ENCODE assay signal across 14 cellular contexts in genomic region chr5:131274341-131275063, GRCh38. TPM values are rescaled to one million over a fixed set of nuclear protein-coding genes. Genes with fewer than 3 reads are reported as not detected.
DNase-seq lines count a peak whose midpoint lies in the region; ATAC-seq and TF ChIP-seq lines count a peak whose summit lies in the region.
"Had no signal": no experiment of that assay in that cellular context is flagged by ENCODE, and none has a peak within 500 bp of the region (broad histone marks: within the 10 kb centered on the region; RNA-seq: fewer than 3 reads in every experiment).

No MANE protein-coding gene starts in this region.

- H3K27ac ChIP-seq in KMS-11 (peak overlapping the region; percentile 66), SK-N-SH (ENCODE audit: low read depth in 2 of 2, low read length in 1 of 2) (no peak overlapping the region)

- no peaks in the 10 kb centered on the region for H3K27me3 Mint-ChIP-seq in activated naive CD4-positive, alpha-beta T cell treated with anti-CD3 and anti-CD28 coated beads for 36 hours (ENCODE audit: low read depth)
- no peaks in the 10 kb centered on the region for H3K27me3 Mint-ChIP-seq in activated naive CD8-positive, alpha-beta T cell treated with anti-CD3 and anti-CD28 coated beads, Interleukin-2, amount 10 ng/mL, durations not matched to agents 7 days and 5 days
- no peaks in the 10 kb centered on the region for H3K27me3 Mint-ChIP-seq in stimulated activated naive CD8-positive, alpha-beta T cell treated with anti-CD3 and anti-CD28 coated beads, Interleukin-15, Interleukin-2, amounts not matched to agents 100 ng/mL and 50 ng/mL, for 24 hours

- WGBS in SK-N-SH (ENCODE audit: low lambda C conversion rate): 82% methylated on average over 6 of the region's 6 CpGs

- POLR2A ChIA-PET in activated naive CD8-positive, alpha-beta T cell treated with anti-CD3 and anti-CD28 coated beads, Interleukin-2, amount 10 ng/mL, durations not matched to agents 7 days and 5 days (lab: Charles Lee): interaction anchor here (0.6 to 7.1 kb wide), 8 partner anchors 9 to 628 kb away, joined by 3 to 116 read pairs (median 4); partner anchors contain the start of genes CDC42SE2 and HINT1
- POLR2A ChIA-PET in SK-N-SH (lab: Yijun Ruan, JAX): no interaction called here

- H3F3A ChIP-seq in SK-N-SH (replicated peaks; ENCODE audit: insufficient read depth): peaks cover 29% of the 10 kb centered on the region

- H3K4me1 ChIP-seq in KMS-11 (ENCODE audit: low read depth, poor library complexity, severe bottlenecking) (peaks cover 94% of the 10 kb centered on the region), SK-N-SH (ENCODE audit: control insufficient read depth in 1 of 2, insufficient read depth in 2 of 2, low read depth in 1 of 2, low read length in 1 of 2) (peaks cover 0 to 17% of the 10 kb centered on the region in 2 experiments; a peak in 1 of 4 replicates)

- peak overlapping the region; percentile 96 for H3K27ac Mint-ChIP-seq in activated naive CD4-positive, alpha-beta T cell treated with anti-CD3 and anti-CD28 coated beads for 36 hours
- peak overlapping the region; percentile 86 for H3K27ac Mint-ChIP-seq in activated naive CD8-positive, alpha-beta T cell treated with anti-CD3 and anti-CD28 coated beads, Interleukin-2, amount 10 ng/mL, durations not matched to agents 7 days and 5 days
- H3K27ac Mint-ChIP-seq in stimulated activated naive CD8-positive, alpha-beta T cell treated with anti-CD3 and anti-CD28 coated beads, Interleukin-15, Interleukin-2, amounts not matched to agents 100 ng/mL and 50 ng/mL, for 24 hours: peak overlapping the region; percentile 92

- TF ChIP-seq CTCF in KMS-11 (conservative IDR thresholded peaks at IDR 0.05; ENCODE audit: low read depth, low read length) (no peak), SK-N-SH (IDR thresholded peaks at IDR 0.05) (no peak)

- H3K4me1 Mint-ChIP-seq in activated naive CD4-positive, alpha-beta T cell treated with anti-CD3 and anti-CD28 coated beads for 36 hours (ENCODE audit: low read depth): peaks cover 85% of the 10 kb centered on the region
- H3K4me1 Mint-ChIP-seq in activated naive CD8-positive, alpha-beta T cell treated with anti-CD3 and anti-CD28 coated beads, Interleukin-2, amount 10 ng/mL, durations not matched to agents 7 days and 5 days: peaks cover 66% of the 10 kb centered on the region
- peaks cover 94% of the 10 kb centered on the region for H3K4me1 Mint-ChIP-seq in stimulated activated naive CD8-positive, alpha-beta T cell treated with anti-CD3 and anti-CD28 coated beads, Interleukin-15, Interleukin-2, amounts not matched to agents 100 ng/mL and 50 ng/mL, for 24 hours (ENCODE audit: low read depth)

- intact Hi-C loops in activated naive CD4-positive, alpha-beta T cell treated with anti-CD3 and anti-CD28 coated beads for 36 hours (cut with micrococcal nuclease): loop anchor here (5.0 kb wide), 2 partner anchors 263 to 523 kb away; partner anchors contain the start of gene FNIP1

- H3K36me3 ChIP-seq in KMS-11 (ENCODE audit: insufficient read depth) (no peaks in the 10 kb centered on the region; the same call in 1 of the 2 replicates), SK-N-SH (replicated peaks in 1 of 2; ENCODE audit: control insufficient read depth in 1 of 2, insufficient read depth in 2 of 2, low read length in 1 of 2) (no peaks in the 10 kb centered on the region)

- H3K4me2 ChIP-seq in KMS-11 (peak overlapping the region; percentile 58), SK-N-SH (no peak overlapping the region)
- H3K4me2 ChIP-seq: smooth muscle cell had no signal

- no peak for TF ChIP-seq EP300 in SK-N-SH (IDR thresholded peaks at IDR 0.05; ENCODE audit: borderline replicate concordance in 1 of 2, low read depth in 1 of 2, low read length in 1 of 2)

- no peak for DNase-seq in activated naive CD4-positive, alpha-beta T cell treated with anti-CD3 and anti-CD28 coated beads for 36 hours
- no peak for DNase-seq in activated naive CD4-positive, alpha-beta T cell treated with Interleukin-2 at 50 U/mL for 16 hours
- no peak for DNase-seq in activated naive CD8-positive, alpha-beta T cell treated with anti-CD3 and anti-CD28 coated beads, Interleukin-2, amount 10 ng/mL, durations not matched to agents 7 days and 5 days
- DNase-seq in iPS-NIHi11 (ENCODE audit: low spot score) (no peak), SK-N-SH (no peak)
- DNase-seq in central memory CD4-positive, alpha-beta T cell: no peak
- DNase-seq: activated CD4-positive, alpha-beta T cell treated with anti-CD3 and anti-CD28 coated beads, Interleukin-2, amount 50 U/mL, for 48 hours; DMS79 treated with DMSO at 0.1 percent for 48 hours; effector CD8-positive, alpha-beta T cell; left cardiac atrium; NCI-H1694 treated with DMSO at 0.1 percent for 48 hours had no signal

- H4K20me1 ChIP-seq in KMS-11 (ENCODE audit: insufficient read depth): no peaks in the 10 kb centered on the region; the same call in 1 of the 2 replicates
- H4K20me1 ChIP-seq in SK-N-SH (ENCODE audit: insufficient read depth): peaks cover 27% of the 10 kb centered on the region

- H3K9ac ChIP-seq in KMS-11 (peak overlapping the region; percentile 11; the same call in 1 of the 2 replicates), SK-N-SH (no peak overlapping the region)

- peak overlapping the region; percentile 72 for H3K4me3 Mint-ChIP-seq in activated naive CD4-positive, alpha-beta T cell treated with anti-CD3 and anti-CD28 coated beads for 36 hours
- H3K4me3 Mint-ChIP-seq in activated naive CD8-positive, alpha-beta T cell treated with anti-CD3 and anti-CD28 coated beads, Interleukin-2, amount 10 ng/mL, durations not matched to agents 7 days and 5 days: peak overlapping the region; percentile 79
- peak overlapping the region; percentile 73 for H3K4me3 Mint-ChIP-seq in stimulated activated naive CD8-positive, alpha-beta T cell treated with anti-CD3 and anti-CD28 coated beads, Interleukin-15, Interleukin-2, amounts not matched to agents 100 ng/mL and 50 ng/mL, for 24 hours

- H2AFZ ChIP-seq in KMS-11 (ENCODE audit: low read depth) (no peak overlapping the region), SK-N-SH (ENCODE audit: low read depth) (no peak overlapping the region)

- CTCF ChIA-PET in activated naive CD4-positive, alpha-beta T cell treated with anti-CD3 and anti-CD28 coated beads for 36 hours (lab: Charles Lee): interaction anchor here (4.3 kb wide), 1 partner anchor 10 kb away, joined by 17 read pairs; the partner anchor contains the start of gene CDC42SE2
- CTCF ChIA-PET in SK-N-SH (lab: Yijun Ruan, JAX): interaction anchor here (2.1 kb wide), 1 partner anchor 108 kb away, joined by 6 read pairs; no protein-coding TSS in a partner anchor

- no peaks in the 10 kb centered on the region for H3K9me3 Mint-ChIP-seq in activated naive CD4-positive, alpha-beta T cell treated with anti-CD3 and anti-CD28 coated beads for 36 hours
- no peaks in the 10 kb centered on the region for H3K9me3 Mint-ChIP-seq in activated naive CD8-positive, alpha-beta T cell treated with anti-CD3 and anti-CD28 coated beads, Interleukin-2, amount 10 ng/mL, durations not matched to agents 7 days and 5 days
- no peaks in the 10 kb centered on the region for H3K9me3 Mint-ChIP-seq in stimulated activated naive CD8-positive, alpha-beta T cell treated with anti-CD3 and anti-CD28 coated beads, Interleukin-15, Interleukin-2, amounts not matched to agents 100 ng/mL and 50 ng/mL, for 24 hours

- TF ChIP-seq RAD21 in SK-N-SH (IDR thresholded peaks at IDR 0.05; ENCODE audit: low read length): no peak

- peaks cover 25% of the 10 kb centered on the region for H3K36me3 Mint-ChIP-seq in activated naive CD4-positive, alpha-beta T cell treated with anti-CD3 and anti-CD28 coated beads for 36 hours (ENCODE audit: low read depth)
- H3K36me3 Mint-ChIP-seq in activated naive CD8-positive, alpha-beta T cell treated with anti-CD3 and anti-CD28 coated beads, Interleukin-2, amount 10 ng/mL, durations not matched to agents 7 days and 5 days: peaks cover 26% of the 10 kb centered on the region
- H3K36me3 Mint-ChIP-seq in stimulated activated naive CD8-positive, alpha-beta T cell treated with anti-CD3 and anti-CD28 coated beads, Interleukin-15, Interleukin-2, amounts not matched to agents 100 ng/mL and 50 ng/mL, for 24 hours (ENCODE audit: low read depth): peaks cover 16% of the 10 kb centered on the region

- ATAC-seq in activated naive CD8-positive, alpha-beta T cell treated with anti-CD3 and anti-CD28 coated beads, Interleukin-2, amount 10 ng/mL, durations not matched to agents 7 days and 5 days (ENCODE audit: low read depth): peak; percentile 15
- ATAC-seq: left cardiac atrium had no signal

- no peaks in the 10 kb centered on the region for H3K9me3 ChIP-seq in SK-N-SH

- no peaks in the 10 kb centered on the region for H3K9me2 ChIP-seq in SK-N-SH

- H3K79me2 ChIP-seq in KMS-11 (ENCODE audit: insufficient read depth, low read depth) (peaks cover 89% of the 10 kb centered on the region), SK-N-SH (ENCODE audit: insufficient read depth) (peaks cover 92% of the 10 kb centered on the region)

- no peaks in the 10 kb centered on the region for H3K27me3 ChIP-seq in KMS-11 (ENCODE audit: insufficient read depth, low read depth)
- no peaks in the 10 kb centered on the region for H3K27me3 ChIP-seq in SK-N-SH (ENCODE audit: insufficient read depth)

- no peak overlapping the region for H3K4me3 ChIP-seq in KMS-11 (IDR thresholded peaks at IDR 0.05; ENCODE audit: insufficient read depth, low read depth, low read length)
- H3K4me3 ChIP-seq in SK-N-SH (ENCODE audit: low read depth in 2 of 2, low read length in 1 of 2): no peak overlapping the region
- H3K4me3 ChIP-seq: smooth muscle cell had no signal

TF ChIP-seq in SK-N-SH, 30 proteins besides CTCF, POLR2A, EP300 and RAD21 (continues in another document):
- no peak for TF ChIP-seq USF1 (IDR thresholded peaks at IDR 0.05; ENCODE audit: borderline replicate concordance, low read depth)

RNA-seq across cellular contexts. Expression of gene CDC42SE2, which starts 10.6 kb away (rescaled TPM):
- total RNA-seq in activated naive CD4-positive, alpha-beta T cell treated with anti-CD3 and anti-CD28 coated beads for 36 hours: 100 to 1,000 TPM; 106 to 108 TPM
- total RNA-seq in activated naive CD8-positive, alpha-beta T cell treated with anti-CD3 and anti-CD28 coated beads, Interleukin-2, amount 10 ng/mL, durations not matched to agents 7 days and 5 days: 100 to 1,000 TPM; 193 to 199 TPM
- 8.6 and 11.4 TPM in 2 replicates for polyA plus RNA-seq in SK-N-SH (2012; rRNA removed)
- 14.0 and 17.3 TPM in 2 replicates for polyA plus RNA-seq in SK-N-SH (2012; cell fraction: cytosol; rRNA removed)
- 2.8 and 6.8 TPM in 2 replicates for polyA plus RNA-seq in SK-N-SH (2012; cell fraction: nucleus; rRNA removed)
